Comparison of ENCODE assay signal across 9 cellular contexts in genomic region chr12:132145334-132145733, GRCh38. TPM values are rescaled to one million over a fixed set of nuclear protein-coding genes. Genes with fewer than 3 reads are reported as not detected.
DNase-seq lines count a peak whose midpoint lies in the region; ATAC-seq and TF ChIP-seq lines count a peak whose summit lies in the region.
"Had no signal": no experiment of that assay in that cellular context is flagged by ENCODE, and none has a peak within 500 bp of the region (broad histone marks: within the 10 kb centered on the region; RNA-seq: fewer than 3 reads in every experiment).

No MANE protein-coding gene starts in this region.

- H3K4me3 ChIP-seq in CD8-positive, alpha-beta T cell (ENCODE audit: low read depth, low read length) = peak overlapping the region; percentile 98
- H3K4me3 ChIP-seq in MM.1S (ENCODE audit: low read length) = peak overlapping the region; percentile 80; the same call in 1 of the 2 replicates
- peak overlapping the region; percentile 84 for H3K4me3 ChIP-seq in neuron (ENCODE audit: low read length)

- H3K4me3 Mint-ChIP-seq in CD8-positive, alpha-beta T cell = peak overlapping the region; percentile 95
- H3K4me3 Mint-ChIP-seq in effector memory CD8-positive, alpha-beta T cell = peak overlapping the region; percentile 95 to 97

- no peak for DNase-seq in CD8-positive, alpha-beta T cell
- no peak for DNase-seq in MM.1S
- DNase-seq in effector memory CD8-positive, alpha-beta T cell = no peak
- no peak for DNase-seq in COLO829 (ENCODE audit: low spot score)
- DNase-seq in putamen (ENCODE audit: low spot score) = no peak
- no peak for DNase-seq in NCI-H748 (lab: John Stamatoyannopoulos, UW; ENCODE audit: unreplicated experiment)
- DNase-seq in NCI-H510A treated with DMSO at 0.1 percent for 48 hours (lab: John Stamatoyannopoulos, UW) = no peak
- DNase-seq: NCI-H1092 had no signal

- H3K4me1 ChIP-seq in CD8-positive, alpha-beta T cell (ENCODE audit: insufficient read depth, low read length) = peaks cover 24% of the 10 kb centered on the region
- H3K4me1 ChIP-seq in MM.1S (ENCODE audit: low read length) = no peaks in the 10 kb centered on the region
- peaks cover 17% of the 10 kb centered on the region for H3K4me1 ChIP-seq in neuron (ENCODE audit: insufficient read depth, low read length)

- CTCF ChIA-PET in CD8-positive, alpha-beta T cell (lab: Charles Lee) = interaction anchor here (0.6 to 1.8 kb wide), 3 partner anchors 8 to 479 kb away, joined by 3 to 9 read pairs (median 3); no protein-coding TSS in a partner anchor

- peaks cover 38% of the 10 kb centered on the region for H3K36me3 Mint-ChIP-seq in CD8-positive, alpha-beta T cell
- peaks cover 56% of the 10 kb centered on the region for H3K36me3 Mint-ChIP-seq in effector memory CD8-positive, alpha-beta T cell (ENCODE audit: insufficient read depth)

- H3K9me2 ChIP-seq in MM.1S (replicated peaks; ENCODE audit: insufficient read depth, low read length) = no peaks in the 10 kb centered on the region

- no peak overlapping the region for H2AFZ ChIP-seq in MM.1S (ENCODE audit: low read length)
- no peak overlapping the region for H2AFZ ChIP-seq in neuron (ENCODE audit: low read depth, low read length)

- intact Hi-C loops in CD8-positive, alpha-beta T cell (cut with DNase I, micrococcal nuclease) = loop anchor here (2.0 to 10.0 kb wide), 3 partner anchors 43 to 201 kb away; partner anchors contain the start of gene EP400 (in 1 of the 2)

- TF ChIP-seq CTCF in CD8-positive, alpha-beta T cell (IDR thresholded peaks at IDR 0.05) = no peak
- no peak for TF ChIP-seq CTCF in MM.1S (IDR thresholded peaks at IDR 0.05; ENCODE audit: low read length)

- H3K4me2 ChIP-seq in MM.1S (ENCODE audit: low read depth, low read length) = peak overlapping the region; percentile 69

- no peak overlapping the region for H3K27ac Mint-ChIP-seq in CD8-positive, alpha-beta T cell
- peak overlapping the region; percentile 98 to 99 for H3K27ac Mint-ChIP-seq in effector memory CD8-positive, alpha-beta T cell

- H3K9me3 ChIP-seq in CD8-positive, alpha-beta T cell (ENCODE audit: low read length) = no peaks in the 10 kb centered on the region
- no peaks in the 10 kb centered on the region for H3K9me3 ChIP-seq in MM.1S (replicated peaks; ENCODE audit: insufficient read depth, low read length)
- peaks cover 2% of the 10 kb centered on the region for H3K9me3 ChIP-seq in neuron (ENCODE audit: low read length)

- peaks cover 27% of the 10 kb centered on the region for H3K4me1 Mint-ChIP-seq in CD8-positive, alpha-beta T cell (ENCODE audit: low read depth)
- H3K4me1 Mint-ChIP-seq in effector memory CD8-positive, alpha-beta T cell (ENCODE audit: low read depth in 2 of 2) = peaks cover 20 to 22% of the 10 kb centered on the region in 2 donors

- ATAC-seq in CD8-positive, alpha-beta T cell = no peak
- ATAC-seq in effector memory CD8-positive, alpha-beta T cell (replicated peaks) = no peak

- peaks cover 26% of the 10 kb centered on the region for H3K36me3 ChIP-seq in CD8-positive, alpha-beta T cell (ENCODE audit: insufficient read depth, low read length)
- H3K36me3 ChIP-seq in MM.1S (replicated peaks; ENCODE audit: insufficient read depth, low read length) = no peaks in the 10 kb centered on the region
- H3K36me3 ChIP-seq in neuron (ENCODE audit: insufficient read depth, low read length) = peaks cover 34% of the 10 kb centered on the region

- H3F3A ChIP-seq in MM.1S (ENCODE audit: insufficient read depth, low read length) = no peaks in the 10 kb centered on the region

- H3K27me3 Mint-ChIP-seq in CD8-positive, alpha-beta T cell (ENCODE audit: low read depth) = no peaks in the 10 kb centered on the region
- no peaks in the 10 kb centered on the region for H3K27me3 Mint-ChIP-seq in effector memory CD8-positive, alpha-beta T cell

- peaks cover 43% of the 10 kb centered on the region for H3K79me2 ChIP-seq in MM.1S (ENCODE audit: low read length)

- H3K27ac ChIP-seq in CD8-positive, alpha-beta T cell (ENCODE audit: low read depth, low read length) = no peak overlapping the region
- no peak overlapping the region for H3K27ac ChIP-seq in MM.1S (ENCODE audit: low read length)

- no peaks in the 10 kb centered on the region for H4K20me1 ChIP-seq in MM.1S (ENCODE audit: insufficient read depth, low read length)

- peak overlapping the region; percentile 87; the same call in 1 of the 2 replicates for H3K9ac ChIP-seq in MM.1S (ENCODE audit: low read length)

- no peaks in the 10 kb centered on the region for H3K27me3 ChIP-seq in CD8-positive, alpha-beta T cell (ENCODE audit: insufficient read depth, low read length)
- no peaks in the 10 kb centered on the region for H3K27me3 ChIP-seq in MM.1S (replicated peaks; ENCODE audit: insufficient read depth, low read length)
- H3K27me3 ChIP-seq in neuron (ENCODE audit: insufficient read depth, low read length) = no peaks in the 10 kb centered on the region

- POLR2A ChIA-PET in CD8-positive, alpha-beta T cell (lab: Charles Lee) = interaction anchor here (1.0 kb wide), 1 partner anchor 44 kb away, joined by 3 read pairs; no protein-coding TSS in a partner anchor

- no peaks in the 10 kb centered on the region for H3K9me3 Mint-ChIP-seq in CD8-positive, alpha-beta T cell
- no peaks in the 10 kb centered on the region for H3K9me3 Mint-ChIP-seq in effector memory CD8-positive, alpha-beta T cell

RNA-seq across cellular contexts. Expression of gene NOC4L, which starts 1.1 kb away (rescaled TPM):
- 10 to 100 TPM; 25.8 to 28.3 TPM for total RNA-seq in CD8-positive, alpha-beta T cell

RNA-seq across cellular contexts. Expression of gene DDX51, which starts 1.2 kb away (rescaled TPM):
- total RNA-seq in CD8-positive, alpha-beta T cell = 10 to 100 TPM; 61.5 to 66.5 TPM
